ENCODE assay signal across 17 cellular contexts in the genomic region with DNA sequence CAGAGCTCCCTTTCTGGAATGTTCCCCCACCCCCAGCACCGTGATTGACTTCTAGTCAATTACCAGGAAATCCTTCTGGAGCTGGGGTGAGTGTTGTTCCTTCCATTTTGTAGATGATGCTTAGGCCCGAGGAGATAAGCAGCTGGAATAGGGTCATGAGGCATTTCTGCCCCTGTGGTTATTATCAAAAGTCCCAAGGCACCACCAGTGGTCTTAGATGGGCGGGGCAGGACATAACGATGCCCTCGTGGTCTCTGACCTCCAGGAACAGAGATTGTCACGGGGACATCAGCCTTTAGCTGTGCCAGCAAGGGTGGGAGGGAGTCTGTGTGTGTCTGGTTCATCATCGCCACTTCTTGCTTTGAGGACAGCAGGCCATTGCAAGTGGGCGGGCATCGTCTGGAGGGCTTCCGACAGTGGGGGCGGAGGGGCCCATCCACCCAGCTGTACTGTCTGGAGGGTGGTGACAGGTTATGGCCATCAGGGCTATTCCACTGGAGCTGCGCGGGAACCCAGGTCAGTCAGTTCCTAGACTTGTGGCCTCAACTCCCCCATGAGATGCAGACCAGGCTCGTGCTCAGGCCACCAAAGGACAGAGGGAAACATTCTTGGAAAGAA. TPM values are rescaled to one million over a fixed set of nuclear protein-coding genes. Genes with fewer than 3 reads are reported as not detected.
"Had no signal": no experiment of that assay in that cellular context is flagged by ENCODE, and none has a peak within 500 bp of the region (broad histone marks: within the 10 kb centered on the region; RNA-seq: fewer than 3 reads in every experiment).

No MANE protein-coding gene starts in this region.

- H3K27me3 Mint-ChIP-seq: activated CD4-positive, alpha-beta T cell treated with anti-CD3 and anti-CD28 coated beads, Interleukin-2, amount 10 ng/mL, durations not matched to agents 7 days and 5 days; activated naive CD4-positive, alpha-beta T cell treated with anti-CD3 and anti-CD28 coated beads, Interleukin-2, amount 50 U/mL, for 24 hours; naive thymus-derived CD8-positive, alpha-beta T cell; T-helper 17 cell had no signal

- H3K27me3 ChIP-seq: foreskin keratinocyte, suprapubic skin, upper lobe of left lung had no signal

- FAIRE-seq: endothelial cell of umbilical vein had no signal

- ATAC-seq: foreskin keratinocyte; left ventricle myocardium superior; naive thymus-derived CD8-positive, alpha-beta T cell; T-helper 17 cell had no signal

- H3K4me3 ChIP-seq: suprapubic skin, upper lobe of left lung had no signal

- H3K27ac Mint-ChIP-seq: activated naive CD4-positive, alpha-beta T cell treated with anti-CD3 and anti-CD28 coated beads, Interleukin-2, amount 50 U/mL, for 24 hours; brain had no signal

- H3K36me3 ChIP-seq: suprapubic skin, upper lobe of left lung had no signal

- DNase-seq: activated CD4-positive, alpha-beta T cell treated with anti-CD3 and anti-CD28 coated beads, Interleukin-2, amount 10 ng/mL, durations not matched to agents 7 days and 5 days; amygdala; effector CD8-positive, alpha-beta T cell; foreskin keratinocyte; left ventricle myocardium superior; mesenchymal stem cell; naive thymus-derived CD8-positive, alpha-beta T cell; nucleus accumbens; stimulated activated CD4-positive, alpha-beta T cell treated with anti-CD3 and anti-CD28 coated beads, Interleukin-15, amount 100 ng/mL, for 24 hours; stimulated activated CD4-positive, alpha-beta T cell treated with anti-CD3 and anti-CD28 coated beads, Interleukin-4, amount 100 ng/mL, for 1 hour; stimulated activated naive CD4-positive, alpha-beta T cell treated with Interleukin-2 at 50 U/mL for 16 hours; T-helper 17 cell had no signal

- H3K4me1 Mint-ChIP-seq: brain had no signal

- H3K9me3 Mint-ChIP-seq: activated naive CD4-positive, alpha-beta T cell treated with anti-CD3 and anti-CD28 coated beads, Interleukin-2, amount 50 U/mL, for 24 hours had no signal

- H3K4me3 Mint-ChIP-seq: activated CD4-positive, alpha-beta T cell treated with anti-CD3 and anti-CD28 coated beads, Interleukin-2, amount 10 ng/mL, durations not matched to agents 7 days and 5 days; activated naive CD4-positive, alpha-beta T cell treated with anti-CD3 and anti-CD28 coated beads, Interleukin-2, amount 50 U/mL, for 24 hours; brain; naive thymus-derived CD8-positive, alpha-beta T cell; T-helper 17 cell had no signal

- H3K36me3 Mint-ChIP-seq: brain had no signal

RNA-seq across cellular contexts. Expression of gene TNFRSF8, which starts 22.6 kb away (rescaled TPM):
- total RNA-seq: endothelial cell of umbilical vein; naive thymus-derived CD8-positive, alpha-beta T cell had no signal
